ENCODE assay signal across 8 cellular contexts in the genomic region with DNA sequence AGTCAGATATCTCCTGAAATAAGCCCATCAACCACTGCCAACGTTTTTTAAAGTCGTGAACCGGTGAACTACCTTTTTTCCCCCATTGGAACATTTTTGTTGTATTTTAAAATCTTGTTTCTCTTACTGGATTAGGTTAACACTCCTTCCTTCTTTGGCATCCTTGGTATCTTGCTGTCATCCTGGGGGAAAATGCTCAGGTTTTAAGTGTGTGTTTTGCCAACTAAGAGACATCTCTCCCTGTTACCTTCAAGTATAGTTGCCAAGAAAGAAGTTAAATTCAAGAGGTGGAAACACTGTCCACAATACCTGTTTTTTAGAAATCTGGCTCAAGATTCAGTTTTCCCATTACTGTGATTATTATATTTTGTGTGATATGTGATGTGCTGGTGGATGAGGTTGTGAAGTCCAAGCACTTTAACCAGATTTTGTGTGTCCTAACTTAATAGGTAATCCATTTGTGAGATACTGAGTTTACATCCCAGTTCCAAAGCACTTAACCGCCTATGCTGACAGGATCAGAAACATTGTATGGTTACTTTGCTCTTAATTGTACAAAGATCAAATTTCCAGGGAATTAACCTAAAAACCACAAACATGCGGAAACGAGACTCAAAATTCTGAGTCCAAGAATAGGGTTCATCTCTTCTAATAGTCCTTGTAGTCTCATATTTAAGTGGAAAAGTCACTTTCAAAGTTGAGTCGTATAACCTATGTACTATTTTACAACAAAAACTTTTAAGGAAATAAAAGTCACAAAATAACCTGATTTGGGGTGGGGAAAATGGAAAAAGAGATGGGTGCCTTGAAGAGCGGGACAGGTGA. TPM values are rescaled to one million over a fixed set of nuclear protein-coding genes. Genes with fewer than 3 reads are reported as not detected.
DNase-seq lines count a peak whose midpoint lies in the region; ATAC-seq and TF ChIP-seq lines count a peak whose summit lies in the region.

No MANE protein-coding gene starts in this region.

- no peak for TF ChIP-seq CTCF in left lung (IDR thresholded peaks at IDR 0.05)
- TF ChIP-seq CTCF in tibial artery (IDR thresholded peaks at IDR 0.05), result no peak

- intact Hi-C loops in left lung (cut with DNase I), result no loop called here
- intact Hi-C loops in tibial artery (cut with DNase I; ENCODE audit: low total_unique reads), result loop anchor here (10.0 kb wide), 1 partner anchor 278 kb away; the partner anchor contains the start of gene OLA1

- no peaks in the 10 kb centered on the region for H3K27me3 Mint-ChIP-seq in activated T-cell treated with anti-CD3 and anti-CD28 coated beads, Interleukin-2, amount 50 U/mL, for 72 hours (ENCODE audit: low read depth)

- H3K4me3 ChIP-seq in adipocyte (ENCODE audit: low read length), result peak overlapping the region; percentile 89
- peak overlapping the region; percentile 94 to 96 for H3K4me3 ChIP-seq in left lung
- H3K4me3 ChIP-seq in tibial artery, result peak overlapping the region; percentile 100

- H3K9ac ChIP-seq in adipocyte (ENCODE audit: low read length), result peak overlapping the region; percentile 99

- H3K36me3 ChIP-seq in adipocyte (ENCODE audit: control insufficient read depth, insufficient read depth, low read length, severe bottlenecking) (no peaks in the 10 kb centered on the region), left lung (no peaks in the 10 kb centered on the region), tibial artery (no peaks in the 10 kb centered on the region)

- peaks cover 17% of the 10 kb centered on the region for H3K4me1 ChIP-seq in adipocyte (ENCODE audit: control insufficient read depth, insufficient read depth, low read length)
- H3K4me1 ChIP-seq in left lung, result peaks cover 9 to 33% of the 10 kb centered on the region in 2 donors
- peaks cover 0 to 34% (median 9%) of the 10 kb centered on the region in 4 donors for H3K4me1 ChIP-seq in tibial artery

- peak overlapping the region; percentile 73 for H3K27ac Mint-ChIP-seq in activated T-cell treated with anti-CD3 and anti-CD28 coated beads, Interleukin-2, amount 50 U/mL, for 72 hours

- peaks cover 6 to 19% of the 10 kb centered on the region in 2 donors for H3K36me3 Mint-ChIP-seq in activated T-cell treated with anti-CD3 and anti-CD28 coated beads, Interleukin-2, amount 50 U/mL, for 72 hours (ENCODE audit: insufficient read depth in 2 of 2)

- H3K27me3 ChIP-seq in adipocyte (replicated peaks; ENCODE audit: control insufficient read depth, insufficient read depth, low read length) (no peaks in the 10 kb centered on the region), left lung (no peaks in the 10 kb centered on the region), tibial artery (no peaks in the 10 kb centered on the region)

- peak overlapping the region; percentile 80 to 98 for H3K4me3 Mint-ChIP-seq in activated T-cell treated with anti-CD3 and anti-CD28 coated beads, Interleukin-2, amount 50 U/mL, for 72 hours

- no peaks in the 10 kb centered on the region for H3K9me3 Mint-ChIP-seq in activated T-cell treated with anti-CD3 and anti-CD28 coated beads, Interleukin-2, amount 50 U/mL, for 72 hours

- no peak for ATAC-seq in activated T-cell treated with anti-CD3 and anti-CD28 coated beads, Interleukin-2, amount 50 U/mL, for 72 hours (replicated peaks in 1 of 2)
- ATAC-seq in left lung (no peak), HG03280 (IDR thresholded peaks at IDR 0.05; ENCODE audit: unreplicated experiment) (no peak), HG02973 (IDR thresholded peaks at IDR 0.05; ENCODE audit: unreplicated experiment) (no peak)

- DNase-seq in activated T-cell treated with anti-CD3 and anti-CD28 coated beads, Interleukin-2, amount 50 U/mL, for 72 hours, result no peak
- no peak for DNase-seq in activated T-cell treated with anti-CD3 and anti-CD28 coated beads, Interleukin-2, amount 50 U/mL, for 1 hour
- peak; percentile 26 for DNase-seq in adipocyte (ENCODE audit: low read depth)
- DNase-seq in left lung, result no peak
- DNase-seq in tibial artery, result no peak
- DNase-seq in stimulated activated CD4-positive, alpha-beta T cell treated with anti-CD3 and anti-CD28 coated beads, Interleukin-4, amount 100 ng/mL, for 24 hours, result no peak

- peaks cover 40% of the 10 kb centered on the region for H3K4me1 Mint-ChIP-seq in activated T-cell treated with anti-CD3 and anti-CD28 coated beads, Interleukin-2, amount 50 U/mL, for 72 hours (ENCODE audit: low read depth)

- H3K9me3 ChIP-seq in adipocyte (ENCODE audit: control insufficient read depth, low read length) (no peaks in the 10 kb centered on the region), left lung (no peaks in the 10 kb centered on the region), tibial artery (no peaks in the 10 kb centered on the region)

- H3K27ac ChIP-seq in left lung, result peak overlapping the region; percentile 98 to 100
- peak overlapping the region; percentile 100 for H3K27ac ChIP-seq in tibial artery

RNA-seq across cellular contexts. Expression of gene SP3, which starts 1.3 kb away (rescaled TPM):
- 100 to 1,000 TPM; 106 to 128 TPM for total RNA-seq in activated T-cell treated with anti-CD3 and anti-CD28 coated beads, Interleukin-2, amount 50 U/mL, for 72 hours
- total RNA-seq in left lung, result 10 to 100 TPM; 69.0 to 84.3 TPM
